1 cellular context compared by ENCODE assay signal in genomic region chr15:80474751-80475295, GRCh38.
A peak's percentile ranks its signal among the peaks of the same experiment; 100 is the strongest.
TF ChIP-seq lines count a peak whose summit lies in the region.

No MANE protein-coding gene starts in this region.

TF ChIP-seq in HepG2, 621 proteins besides CTCF, POLR2A, EP300 and RAD21 (continued from another document):
- TF ChIP-seq KIAA2018 (CRISPR knock-in tag; IDR thresholded peaks at IDR 0.05; ENCODE audit: borderline replicate concordance) (no peak), CREB1 (IDR thresholded peaks at IDR 0.05) (peak; percentile 32; the same call in 1 of the 2 replicates), CREB1 (CRISPR knock-in tag; IDR thresholded peaks at IDR 0.05) (no peak)
